In genomic region chr10:19412531-19412930, GRCh38 we compare ENCODE assay signal across 10 cellular contexts.
DNase-seq lines count a peak whose midpoint lies in the region; ATAC-seq, FAIRE-seq and TF ChIP-seq lines count a peak whose summit lies in the region.
"Had no signal": no experiment of that assay in that cellular context is flagged by ENCODE, and none has a peak within 500 bp of the region (broad histone marks: within the 10 kb centered on the region; RNA-seq: fewer than 3 reads in every experiment).

No MANE protein-coding gene starts in this region.

- H4K20me1 ChIP-seq in GM23338 (replicated peaks; ENCODE audit: insufficient read depth): no peaks in the 10 kb centered on the region

- peaks cover 28% of the 10 kb centered on the region for H3K4me1 ChIP-seq in GM23338 (ENCODE audit: insufficient read depth)

- H2AFZ ChIP-seq in GM23338: no peak overlapping the region

- no peak for FAIRE-seq in HTR-8/SVneo (lab: Jason Lieb, UNC)

- 0 out of 3 replicates have a peak, but pooled peaks cover 4% of the 10 kb centered on the region for H3K36me3 Mint-ChIP-seq in GM23338 (ENCODE audit: low read depth)
- H3K36me3 Mint-ChIP-seq in activated CD4-positive, alpha-beta T cell treated with anti-CD3 and anti-CD28 coated beads for 36 hours (ENCODE audit: low read depth): no peaks in the 10 kb centered on the region

- no peak for TF ChIP-seq POLR2A in GM18505 (IDR thresholded peaks at IDR 0.05; ENCODE audit: borderline replicate concordance, extremely low read depth, insufficient read depth, insufficient read length)

- no peak overlapping the region for H3K27ac Mint-ChIP-seq in GM23338
- no peak overlapping the region for H3K27ac Mint-ChIP-seq in activated CD4-positive, alpha-beta T cell treated with anti-CD3 and anti-CD28 coated beads for 36 hours

- peaks cover 9% of the 10 kb centered on the region; the same call in 2 of the 3 replicates for H3K9me3 Mint-ChIP-seq in GM23338
- no peaks in the 10 kb centered on the region for H3K9me3 Mint-ChIP-seq in activated CD4-positive, alpha-beta T cell treated with anti-CD3 and anti-CD28 coated beads for 36 hours (ENCODE audit: low read depth)

- TF ChIP-seq CTCF in GM23338 (conservative IDR thresholded peaks at IDR 0.05; ENCODE audit: low read depth in 2 of 2) (peak; percentile 66 to 84), fibroblast of villous mesenchyme (IDR thresholded peaks at IDR 0.05; ENCODE audit: insufficient read depth, low read depth, low read length) (peak; percentile 53), retinal pigment epithelial cell (conservative IDR thresholded peaks at IDR 0.05; ENCODE audit: low read depth, low read length) (peak; percentile 67)

- H3K4me1 Mint-ChIP-seq in GM23338: peaks cover 21% of the 10 kb centered on the region
- H3K4me1 Mint-ChIP-seq in activated CD4-positive, alpha-beta T cell treated with anti-CD3 and anti-CD28 coated beads for 36 hours: no peaks in the 10 kb centered on the region

- DNase-seq in GM23338 (ENCODE audit: low spot score) (peak; percentile 79), OCI-M1 (lab: John Stamatoyannopoulos, UW) (peak; percentile 58), fibroblast of villous mesenchyme (ENCODE audit: low read depth) (peak; percentile 51), retinal pigment epithelial cell (ENCODE audit: low read depth) (peak; percentile 15), NCI-H2171 treated with DMSO at 0.1 percent for 48 hours (lab: John Stamatoyannopoulos, UW) (no peak), HTR-8/SVneo (ENCODE audit: insufficient read length, low spot score) (no peak)
- DNase-seq in activated CD4-positive, alpha-beta T cell treated with anti-CD3 and anti-CD28 coated beads for 36 hours: no peak
- DNase-seq: activated CD4-positive, CD25-positive, alpha-beta regulatory T cell; stimulated activated naive CD4-positive, alpha-beta T cell treated with Interleukin-2 at 50 U/mL for 16 hours had no signal

- no peaks in the 10 kb centered on the region for H3K27me3 ChIP-seq in GM23338 (ENCODE audit: insufficient read depth)

- peak; percentile 63 for ATAC-seq in GM23338
- ATAC-seq in activated CD4-positive, alpha-beta T cell treated with anti-CD3 and anti-CD28 coated beads for 36 hours: no peak
- ATAC-seq in GM18505 (IDR thresholded peaks at IDR 0.05; ENCODE audit: unreplicated experiment): no peak

- POLR2A ChIA-PET in activated CD4-positive, alpha-beta T cell treated with anti-CD3 and anti-CD28 coated beads for 36 hours (lab: Charles Lee): no interaction called here

- H3K79me2 ChIP-seq in GM23338 (replicated peaks; ENCODE audit: insufficient read depth): no peaks in the 10 kb centered on the region

- H3K4me3 ChIP-seq in GM23338 (no peak overlapping the region), fibroblast of villous mesenchyme (ENCODE audit: low read depth, low read length) (no peak overlapping the region), retinal pigment epithelial cell (ENCODE audit: low read length) (no peak overlapping the region)

- intact Hi-C loops in activated CD4-positive, alpha-beta T cell treated with anti-CD3 and anti-CD28 coated beads for 36 hours (cut with DNase I, micrococcal nuclease): loop anchor here in 1 of 2 experiments (10.0 kb wide), 1 partner anchor 372 kb away; no protein-coding TSS in a partner anchor

- H3K4me3 Mint-ChIP-seq in GM23338: no peak overlapping the region
- H3K4me3 Mint-ChIP-seq in activated CD4-positive, alpha-beta T cell treated with anti-CD3 and anti-CD28 coated beads for 36 hours: no peak overlapping the region

- no peaks in the 10 kb centered on the region for H3K9me2 ChIP-seq in GM23338 (ENCODE audit: insufficient read depth)

- H3K36me3 ChIP-seq in GM23338 (ENCODE audit: insufficient read depth): no peaks in the 10 kb centered on the region

- peaks cover 1% of the 10 kb centered on the region for H3K27me3 Mint-ChIP-seq in GM23338 (ENCODE audit: insufficient read depth, low read depth, poor library complexity)
- H3K27me3 Mint-ChIP-seq in activated CD4-positive, alpha-beta T cell treated with anti-CD3 and anti-CD28 coated beads for 36 hours: no peaks in the 10 kb centered on the region

- H3F3A ChIP-seq in GM23338 (replicated peaks; ENCODE audit: low read depth): no peaks in the 10 kb centered on the region

- CTCF ChIA-PET in activated CD4-positive, alpha-beta T cell treated with anti-CD3 and anti-CD28 coated beads for 36 hours (lab: Charles Lee): no interaction called here

- H3K4me2 ChIP-seq in GM23338: no peak overlapping the region

- no peak overlapping the region for H3K27ac ChIP-seq in GM23338 (ENCODE audit: low read depth)

TF ChIP-seq in GM23338, 12 proteins besides CTCF, POLR2A, EP300 and RAD21:
- TF ChIP-seq EZH2 (IDR thresholded peaks at IDR 0.05; ENCODE audit: low read depth, unreplicated experiment) (no peak), STAT1 (IDR thresholded peaks at IDR 0.05; ENCODE audit: unreplicated experiment) (no peak), ZNF114 (CRISPR knock-in tag; IDR thresholded peaks at IDR 0.05) (no peak), ZNF331 (CRISPR knock-in tag; IDR thresholded peaks at IDR 0.05; ENCODE audit: low read depth) (no peak), NANOG (IDR thresholded peaks at IDR 0.05; ENCODE audit: borderline replicate concordance) (no peak), POLR2AphosphoS5 (IDR thresholded peaks at IDR 0.05; ENCODE audit: low read depth) (no peak), CREB1 (CRISPR knock-in tag; IDR thresholded peaks at IDR 0.05; ENCODE audit: low read depth) (no peak), REST (IDR thresholded peaks at IDR 0.05; ENCODE audit: unreplicated experiment) (no peak), ETS1 (IDR thresholded peaks at IDR 0.05) (no peak)

Comparison
In these comparisons a context has a peak if more than half of its experiments do, and no peak if none do; other contexts are left out.
1. DNase-seq: peak in GM23338 (single experiment), OCI-M1 (single experiment), fibroblast of villous mesenchyme (single experiment) and retinal pigment epithelial cell (single experiment); none in NCI-H2171 treated with DMSO at 0.1 percent for 48 hours (single experiment), HTR-8/SVneo (single experiment) and activated CD4-positive, alpha-beta T cell treated with anti-CD3 and anti-CD28 coated beads for 36 hours (single experiment).
2. Peak in every context shown above with its lines, with median percentiles within 50 percentile points of each other: CTCF ChIP-seq.